1 cellular context compared by ENCODE assay signal in the genomic region with DNA sequence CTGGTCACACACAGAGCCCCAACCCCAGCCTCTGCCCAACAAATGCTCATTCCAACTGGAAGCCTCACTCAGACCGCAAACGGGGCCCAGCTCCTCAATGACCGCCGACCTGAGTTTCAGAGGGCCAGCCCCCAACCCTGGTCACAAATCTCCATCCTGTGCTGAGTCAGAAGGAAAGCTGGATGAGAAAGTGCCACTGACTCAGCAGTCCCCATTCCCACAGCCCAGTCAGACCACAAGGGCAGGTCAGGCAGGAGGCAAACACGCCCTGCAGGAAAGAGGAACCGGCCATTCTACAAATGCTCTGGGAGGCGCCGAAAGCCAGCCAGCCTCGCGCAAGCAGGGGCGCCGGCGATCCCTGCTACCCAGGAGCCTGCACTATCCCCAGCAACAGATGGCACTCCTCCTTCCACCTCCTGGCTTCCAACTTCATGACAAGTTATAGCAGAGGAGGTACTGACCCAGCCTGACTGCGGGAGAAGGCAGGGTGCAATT.
TF ChIP-seq lines count a peak whose summit lies in the region.

No MANE protein-coding gene starts in this region.

TF ChIP-seq in SK-N-SH, 30 proteins besides CTCF, POLR2A, EP300 and RAD21 (continued from another document):
- TF ChIP-seq, protein P1, sequence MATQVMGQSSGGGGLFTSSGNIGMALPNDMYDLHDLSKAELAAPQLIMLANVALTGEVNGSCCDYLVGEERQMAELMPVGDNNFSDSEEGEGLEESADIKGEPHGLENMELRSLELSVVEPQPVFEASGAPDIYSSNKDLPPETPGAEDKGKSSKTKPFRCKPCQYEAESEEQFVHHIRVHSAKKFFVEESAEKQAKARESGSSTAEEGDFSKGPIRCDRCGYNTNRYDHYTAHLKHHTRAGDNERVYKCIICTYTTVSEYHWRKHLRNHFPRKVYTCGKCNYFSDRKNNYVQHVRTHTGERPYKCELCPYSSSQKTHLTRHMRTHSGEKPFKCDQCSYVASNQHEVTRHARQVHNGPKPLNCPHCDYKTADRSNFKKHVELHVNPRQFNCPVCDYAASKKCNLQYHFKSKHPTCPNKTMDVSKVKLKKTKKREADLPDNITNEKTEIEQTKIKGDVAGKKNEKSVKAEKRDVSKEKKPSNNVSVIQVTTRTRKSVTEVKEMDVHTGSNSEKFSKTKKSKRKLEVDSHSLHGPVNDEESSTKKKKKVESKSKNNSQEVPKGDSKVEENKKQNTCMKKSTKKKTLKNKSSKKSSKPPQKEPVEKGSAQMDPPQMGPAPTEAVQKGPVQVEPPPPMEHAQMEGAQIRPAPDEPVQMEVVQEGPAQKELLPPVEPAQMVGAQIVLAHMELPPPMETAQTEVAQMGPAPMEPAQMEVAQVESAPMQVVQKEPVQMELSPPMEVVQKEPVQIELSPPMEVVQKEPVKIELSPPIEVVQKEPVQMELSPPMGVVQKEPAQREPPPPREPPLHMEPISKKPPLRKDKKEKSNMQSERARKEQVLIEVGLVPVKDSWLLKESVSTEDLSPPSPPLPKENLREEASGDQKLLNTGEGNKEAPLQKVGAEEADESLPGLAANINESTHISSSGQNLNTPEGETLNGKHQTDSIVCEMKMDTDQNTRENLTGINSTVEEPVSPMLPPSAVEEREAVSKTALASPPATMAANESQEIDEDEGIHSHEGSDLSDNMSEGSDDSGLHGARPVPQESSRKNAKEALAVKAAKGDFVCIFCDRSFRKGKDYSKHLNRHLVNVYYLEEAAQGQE (IDR thresholded peaks at IDR 0.05; ENCODE audit: low read depth, low read length) = no peak
- TF ChIP-seq GATA2 (CRISPR knock-in tag; IDR thresholded peaks at IDR 0.05) = no peak
- no peak for TF ChIP-seq SIN3A (IDR thresholded peaks at IDR 0.05; ENCODE audit: borderline replicate concordance, low read depth, low read length)
- TF ChIP-seq ELF1 (IDR thresholded peaks at IDR 0.05) = no peak
- TF ChIP-seq, protein P2, sequence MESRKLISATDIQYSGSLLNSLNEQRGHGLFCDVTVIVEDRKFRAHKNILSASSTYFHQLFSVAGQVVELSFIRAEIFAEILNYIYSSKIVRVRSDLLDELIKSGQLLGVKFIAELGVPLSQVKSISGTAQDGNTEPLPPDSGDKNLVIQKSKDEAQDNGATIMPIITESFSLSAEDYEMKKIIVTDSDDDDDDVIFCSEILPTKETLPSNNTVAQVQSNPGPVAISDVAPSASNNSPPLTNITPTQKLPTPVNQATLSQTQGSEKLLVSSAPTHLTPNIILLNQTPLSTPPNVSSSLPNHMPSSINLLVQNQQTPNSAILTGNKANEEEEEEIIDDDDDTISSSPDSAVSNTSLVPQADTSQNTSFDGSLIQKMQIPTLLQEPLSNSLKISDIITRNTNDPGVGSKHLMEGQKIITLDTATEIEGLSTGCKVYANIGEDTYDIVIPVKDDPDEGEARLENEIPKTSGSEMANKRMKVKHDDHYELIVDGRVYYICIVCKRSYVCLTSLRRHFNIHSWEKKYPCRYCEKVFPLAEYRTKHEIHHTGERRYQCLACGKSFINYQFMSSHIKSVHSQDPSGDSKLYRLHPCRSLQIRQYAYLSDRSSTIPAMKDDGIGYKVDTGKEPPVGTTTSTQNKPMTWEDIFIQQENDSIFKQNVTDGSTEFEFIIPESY (IDR thresholded peaks at IDR 0.05; ENCODE audit: borderline replicate concordance, low read depth) = no peak
TF ChIP-seq in SK-N-SH: peak in this region for 2.
